ENCODE assay signal across 14 cellular contexts in the genomic region with DNA sequence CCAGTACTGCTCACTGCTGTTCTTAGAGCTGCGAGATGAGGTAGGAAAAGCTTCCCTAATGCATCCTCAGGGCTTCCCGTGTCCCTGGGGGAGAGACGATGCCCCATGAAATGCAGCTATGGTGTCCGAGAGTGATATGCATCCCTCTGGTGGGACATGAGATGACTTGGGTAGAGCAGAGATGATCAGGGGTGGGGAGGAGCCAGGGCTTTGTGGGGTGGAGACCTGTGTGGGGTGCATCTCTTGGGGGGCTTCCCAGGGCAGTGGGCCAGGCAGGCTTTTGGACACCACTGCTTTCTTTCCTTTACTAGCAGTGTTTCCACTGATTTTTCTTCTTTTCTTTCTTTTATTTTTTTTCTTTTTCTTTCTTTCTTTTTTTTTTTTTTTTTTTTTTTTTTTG.
DNase-seq lines count a peak whose midpoint lies in the region; ATAC-seq and TF ChIP-seq lines count a peak whose summit lies in the region.
"Had no signal": no experiment of that assay in that cellular context is flagged by ENCODE, and none has a peak within 500 bp of the region (broad histone marks: within the 10 kb centered on the region; RNA-seq: fewer than 3 reads in every experiment).

No MANE protein-coding gene starts in this region.

- POLR2A ChIA-PET in PC-3 (lab: Charles Lee; ENCODE audit: unreplicated experiment), result no interaction called here

- H3K4me3 Mint-ChIP-seq in progenitor cell of endocrine pancreas (ENCODE audit: low read depth), result no peak overlapping the region

- no peaks in the 10 kb centered on the region for H3K9me3 ChIP-seq in WERI-Rb-1 (ENCODE audit: severe bottlenecking)
- no peaks in the 10 kb centered on the region for H3K9me3 ChIP-seq in testis
- H3K9me3 ChIP-seq in PC-3 (ENCODE audit: low read length), result no peaks in the 10 kb centered on the region
- H3K9me3 ChIP-seq: HAP-1 had no signal

- no peak overlapping the region for H2AFZ ChIP-seq in PC-3 (ENCODE audit: low read length)
- H2AFZ ChIP-seq: PC-9 had no signal

- H3K36me3 ChIP-seq in WERI-Rb-1, result no peaks in the 10 kb centered on the region
- H3K36me3 ChIP-seq in testis (ENCODE audit: low read depth, missing control alignments), result no peaks in the 10 kb centered on the region
- no peaks in the 10 kb centered on the region for H3K36me3 ChIP-seq in PC-3 (ENCODE audit: low read depth, low read length)
- H3K36me3 ChIP-seq: HAP-1 had no signal

- TF ChIP-seq CTCF in WERI-Rb-1 (IDR thresholded peaks at IDR 0.05; ENCODE audit: low read depth, low read length) (no peak), testis (IDR thresholded peaks at IDR 0.05) (no peak), PC-3 (conservative IDR thresholded peaks at IDR 0.05; ENCODE audit: low read depth, low read length) (no peak), progenitor cell of endocrine pancreas (IDR thresholded peaks at IDR 0.05; ENCODE audit: unreplicated experiment) (no peak)

- intact Hi-C loops in testis (cut with DNase I; ENCODE audit: low total_unique reads), result no loop called here
- intact Hi-C loops in PC-3 (cut with micrococcal nuclease), result no loop called here

- no peak for ATAC-seq in left lobe of liver
- ATAC-seq in PC-3, result no peak
- no peak for ATAC-seq in HG03469 (IDR thresholded peaks at IDR 0.05; ENCODE audit: unreplicated experiment)

- H3K4me3 ChIP-seq in WERI-Rb-1 (ENCODE audit: low read depth, low read length), result no peak overlapping the region
- no peak overlapping the region for H3K4me3 ChIP-seq in testis
- H3K4me3 ChIP-seq in PC-3 (ENCODE audit: low read length), result no peak overlapping the region
- H3K4me3 ChIP-seq: HAP-1, PC-9 had no signal

- peaks cover 21% of the 10 kb centered on the region for H3K4me1 ChIP-seq in testis
- no peaks in the 10 kb centered on the region for H3K4me1 ChIP-seq in PC-3 (ENCODE audit: insufficient read depth, low read length)
- H3K4me1 ChIP-seq: HAP-1 had no signal

- no peaks in the 10 kb centered on the region for H4K20me1 ChIP-seq in PC-3 (ENCODE audit: low read length)

- no peaks in the 10 kb centered on the region for H3K36me3 Mint-ChIP-seq in progenitor cell of endocrine pancreas (ENCODE audit: insufficient read depth)
- H3K36me3 Mint-ChIP-seq: CD4-positive, CD25-positive, alpha-beta regulatory T cell had no signal

- no peaks in the 10 kb centered on the region for H3K9me2 ChIP-seq in PC-3 (replicated peaks; ENCODE audit: low read length)

- 97 to 100% methylated on average over 4 of the region's 4 CpGs for WGBS in testis, 2 donors

- H3K4me1 Mint-ChIP-seq in progenitor cell of endocrine pancreas (ENCODE audit: low read depth), result no peaks in the 10 kb centered on the region

- H3K27ac Mint-ChIP-seq in progenitor cell of endocrine pancreas, result no peak overlapping the region
- H3K27ac Mint-ChIP-seq: CD4-positive, CD25-positive, alpha-beta regulatory T cell had no signal

- CTCF ChIA-PET in PC-3 (lab: Charles Lee), result no interaction called here

- BruUV-seq in PC-3 (replicated peaks; lab: Mats Ljungman, UMichigan), result no TSS peak

- H3F3A ChIP-seq in PC-3 (ENCODE audit: low read length, unreplicated experiment), result no peaks in the 10 kb centered on the region

- no peak overlapping the region for H3K4me2 ChIP-seq in PC-3 (ENCODE audit: low read length)
- H3K4me2 ChIP-seq: PC-9 had no signal

- H3K9ac ChIP-seq in PC-3 (ENCODE audit: low read length), result no peak overlapping the region

- no peaks in the 10 kb centered on the region for H3K9me3 Mint-ChIP-seq in progenitor cell of endocrine pancreas (ENCODE audit: low read depth)
- H3K9me3 Mint-ChIP-seq: CD4-positive, CD25-positive, alpha-beta regulatory T cell had no signal

- no peaks in the 10 kb centered on the region for H3K79me2 ChIP-seq in PC-3 (ENCODE audit: low read length)

- TF ChIP-seq POLR2A in testis (IDR thresholded peaks at IDR 0.05), result no peak

- no peak overlapping the region for H3K27ac ChIP-seq in WERI-Rb-1
- H3K27ac ChIP-seq in testis, result no peak overlapping the region
- H3K27ac ChIP-seq in PC-3 (ENCODE audit: low read length), result no peak overlapping the region
- H3K27ac ChIP-seq: PC-9 had no signal

- DNase-seq in activated effector memory CD4-positive, alpha-beta T cell treated with anti-CD3 and anti-CD28 coated beads, Interleukin-2, amount 50 U/mL, for 16 hours, result peak; percentile 39
- no peak for DNase-seq in activated effector memory CD4-positive, alpha-beta T cell treated with Interleukin-2 at 50 U/mL for 16 hours
- peak; percentile 1 for DNase-seq in WERI-Rb-1
- DNase-seq in left lobe of liver (ENCODE audit: low spot score), result peak; percentile 35
- DNase-seq in testis, result peak; percentile 8
- no peak for DNase-seq in PC-3
- no peak for DNase-seq in progenitor cell of endocrine pancreas (ENCODE audit: low spot score, unreplicated experiment)
- DNase-seq: CD4-positive, CD25-positive, alpha-beta regulatory T cell; DMS79; NCI-H2107; NCI-H69; PC-9 had no signal

- H3K27me3 ChIP-seq in WERI-Rb-1 (ENCODE audit: insufficient read depth, low read depth, severe bottlenecking), result no peaks in the 10 kb centered on the region
- H3K27me3 ChIP-seq in testis, result no peaks in the 10 kb centered on the region
- peaks cover 62% of the 10 kb centered on the region for H3K27me3 ChIP-seq in PC-3 (ENCODE audit: low read length)

- H3K27me3 Mint-ChIP-seq in progenitor cell of endocrine pancreas, result peaks cover 2% of the 10 kb centered on the region
- H3K27me3 Mint-ChIP-seq: CD4-positive, CD25-positive, alpha-beta regulatory T cell had no signal

Comparison
In these comparisons a context has a peak if more than half of its experiments do, and no peak if none do; other contexts are left out.
1. DNase-seq: peak in activated effector memory CD4-positive, alpha-beta T cell treated with anti-CD3 and anti-CD28 coated beads, Interleukin-2, amount 50 U/mL, for 16 hours (single experiment), WERI-Rb-1 (single experiment), left lobe of liver (single experiment) and testis (single experiment); none in activated effector memory CD4-positive, alpha-beta T cell treated with Interleukin-2 at 50 U/mL for 16 hours (single experiment), PC-3 (single experiment) and progenitor cell of endocrine pancreas (single experiment).